Comparison of ENCODE assay signal across 8 cellular contexts in the genomic region with DNA sequence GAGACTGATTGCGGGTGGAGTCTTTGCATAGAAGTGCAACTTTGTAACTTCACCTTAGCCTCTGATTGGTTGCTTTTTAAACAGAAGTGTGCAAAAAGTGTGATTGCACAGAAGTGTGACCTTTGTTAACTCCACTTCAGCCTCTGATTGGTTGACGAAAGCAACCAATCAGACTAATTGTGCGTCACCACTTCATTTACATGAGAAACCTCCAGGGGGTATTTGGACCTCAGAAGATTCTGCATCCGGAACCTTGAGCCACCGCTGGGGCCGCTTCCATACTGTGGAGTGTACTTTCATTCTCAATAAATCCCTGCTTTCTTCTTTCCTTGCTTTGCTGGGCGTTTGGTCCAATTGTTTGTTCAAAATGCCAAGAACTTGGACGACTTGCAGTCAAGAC. TPM values are rescaled to one million over a fixed set of nuclear protein-coding genes. Genes with fewer than 3 reads are reported as not detected.
DNase-seq lines count a peak whose midpoint lies in the region; ATAC-seq lines count a peak whose summit lies in the region.

No MANE protein-coding gene starts in this region.

- peak; percentile 45 for ATAC-seq in GM18873 (IDR thresholded peaks at IDR 0.05; ENCODE audit: low FRiP score, unreplicated experiment)
- ATAC-seq in esophagus mucosa = peak; percentile 23
- ATAC-seq in stimulated activated effector memory CD8-positive, alpha-beta T cell treated with anti-CD3 and anti-CD28 coated beads, Interleukin-12 subunit alpha, Interleukin-12 subunit beta, amount 100 ng/mL, for 72 hours = no peak

- H3K36me3 Mint-ChIP-seq in stimulated activated effector memory CD8-positive, alpha-beta T cell treated with anti-CD3 and anti-CD28 coated beads, Interleukin-12 subunit alpha, Interleukin-12 subunit beta, amount 100 ng/mL, for 72 hours = peaks cover 41% of the 10 kb centered on the region

- no peaks in the 10 kb centered on the region for H3K9me3 Mint-ChIP-seq in stimulated activated effector memory CD8-positive, alpha-beta T cell treated with anti-CD3 and anti-CD28 coated beads, Interleukin-12 subunit alpha, Interleukin-12 subunit beta, amount 100 ng/mL, for 72 hours

- H3K4me1 Mint-ChIP-seq in stimulated activated effector memory CD8-positive, alpha-beta T cell treated with anti-CD3 and anti-CD28 coated beads, Interleukin-12 subunit alpha, Interleukin-12 subunit beta, amount 100 ng/mL, for 72 hours = peaks cover 51% of the 10 kb centered on the region

- DNase-seq in NCI-H69 (lab: John Stamatoyannopoulos, UW) (peak; percentile 95), GM03348 (ENCODE audit: low spot score) (no peak), hippocampal formation (lab: John Stamatoyannopoulos, UW) (no peak), H7 (no peak)
- no peak for DNase-seq in stimulated activated effector memory CD8-positive, alpha-beta T cell treated with anti-CD3 and anti-CD28 coated beads, Interleukin-12 subunit alpha, Interleukin-12 subunit beta, amount 100 ng/mL, for 72 hours (ENCODE audit: low spot score in 2 of 2)
- no peak for DNase-seq in stimulated activated CD4-positive, alpha-beta T cell treated with anti-CD3 and anti-CD28 coated beads, Interleukin-4, amount 100 ng/mL, for 4 hours

- H3K27me3 ChIP-seq in H7 (ENCODE audit: control insufficient read depth, insufficient read depth, low read length) = peaks cover 8% of the 10 kb centered on the region

- peak overlapping the region; percentile 81 for H3K4me3 Mint-ChIP-seq in stimulated activated effector memory CD8-positive, alpha-beta T cell treated with anti-CD3 and anti-CD28 coated beads, Interleukin-12 subunit alpha, Interleukin-12 subunit beta, amount 100 ng/mL, for 72 hours

- H3K4me3 ChIP-seq in H7 (ENCODE audit: insufficient read depth, low read depth, low read length) = no peak overlapping the region

- no peaks in the 10 kb centered on the region for H3K36me3 ChIP-seq in H7 (replicated peaks; ENCODE audit: control insufficient read depth, insufficient read depth, low read length)

- H3K27ac Mint-ChIP-seq in stimulated activated effector memory CD8-positive, alpha-beta T cell treated with anti-CD3 and anti-CD28 coated beads, Interleukin-12 subunit alpha, Interleukin-12 subunit beta, amount 100 ng/mL, for 72 hours = peak overlapping the region; percentile 91

RNA-seq across cellular contexts. Expression of gene HECA, which starts 1.6 kb away (rescaled TPM):
- total RNA-seq in esophagus mucosa = 23.6 TPM
- total RNA-seq in H7 (2014; rRNA removed; shearing (Covaris generic)) = 4.4 and 7.4 TPM in 2 replicates
